8 cellular contexts compared by ENCODE assay signal in genomic region chr1:51729824-51730284, GRCh38.
A peak's percentile ranks its signal among the peaks of the same experiment; 100 is the strongest.
DNase-seq lines count a peak whose midpoint lies in the region; ATAC-seq, FAIRE-seq and TF ChIP-seq lines count a peak whose summit lies in the region.

No MANE protein-coding gene starts in this region.

- 0 out of 4 replicates have a peak, but pooled peaks of 1 of the 2 experiments have one; percentile 8 for TF ChIP-seq RAD21 in K562 (CRISPR knock-in tag; conservative IDR thresholded peaks at IDR 0.05 in 1 of 2, IDR thresholded peaks at IDR 0.05 in 1 of 2)

- in situ Hi-C loops in K562 (cut with MboI), result no loop called here

- BruUV-seq in K562 (replicated peaks; lab: Mats Ljungman, UMichigan), result TSS peak; percentile 68

- ATAC-seq in GM21786 (IDR thresholded peaks at IDR 0.05; ENCODE audit: unreplicated experiment), result peak; percentile 14
- ATAC-seq in K562, result peak; percentile 59

- no peak for TF ChIP-seq CTCF in K562 (IDR thresholded peaks at IDR 0.05 in 2 of 3, conservative IDR thresholded peaks at IDR 0.05 in 1 of 3; ENCODE audit: insufficient read depth in 2 of 3, low read depth in 1 of 3, low read length in 3 of 3)
- no peak for TF ChIP-seq CTCF in suprapubic skin (IDR thresholded peaks at IDR 0.05)

- peaks cover 4% of the 10 kb centered on the region; the same call in 1 of the 3 replicates for H3K36me3 ChIP-seq in K562 (ENCODE audit: control insufficient read depth, insufficient read depth, low read length)
- H3K36me3 ChIP-seq in suprapubic skin, result no peaks in the 10 kb centered on the region

- H3K79me2 ChIP-seq in K562 (ENCODE audit: control insufficient read depth, insufficient read depth, low read length), result peaks cover 68% of the 10 kb centered on the region

- H3K4me3 ChIP-seq in K562 (peak overlapping the region; percentile 73), suprapubic skin (peak overlapping the region; percentile 54)

- CTCF ChIA-PET in K562 (lab: Yijun Ruan, JAX; ENCODE audit: low intra/inter-chr PET ratio), result no interaction called here

- TF ChIP-seq POLR2A in GM12892 (IDR thresholded peaks at IDR 0.05; ENCODE audit: low read depth, low read length), result peak; percentile 50; the same call in 1 of the 2 replicates
- TF ChIP-seq POLR2A in K562 (conservative IDR thresholded peaks at IDR 0.05), result peak; percentile 78; the same call in 1 of the 2 replicates
- no peak for TF ChIP-seq POLR2A in suprapubic skin (IDR thresholded peaks at IDR 0.05)

- FAIRE-seq in GM12892 (lab: Jason Lieb, UNC) (no peak), K562 (lab: Jason Lieb, UNC) (no peak)

- peak overlapping the region; percentile 51 for H2AFZ ChIP-seq in K562 (ENCODE audit: low read depth, low read length)

- POLR2A ChIA-PET in K562 (lab: Yijun Ruan, JAX), result interaction anchor here (0.6 to 5.7 kb wide), 11 partner anchors 11 to 1084 kb away, joined by 3 to 52 read pairs (median 5); partner anchors contain the start of gene OSBPL9

- intact Hi-C loops in K562 (cut with micrococcal nuclease), result loop anchor here (5.0 to 10.0 kb wide), 3 partner anchors 37 to 755 kb away; partner anchors contain the start of gene CDKN2C

- TF ChIP-seq EP300 in K562 (IDR thresholded peaks at IDR 0.05; ENCODE audit: low read length), result no peak
- TF ChIP-seq EP300 in suprapubic skin (IDR thresholded peaks at IDR 0.05), result no peak

- H4K20me1 ChIP-seq in K562 (replicated peaks; ENCODE audit: control insufficient read depth, insufficient read depth, low read length), result peaks cover 3% of the 10 kb centered on the region; the same call in 1 of the 2 replicates

- H3K4me2 ChIP-seq in K562 (ENCODE audit: insufficient read depth, low read length), result peak overlapping the region; percentile 75; the same call in 1 of the 2 replicates

- H3K27ac ChIP-seq in K562 (ENCODE audit: extremely low read depth, low read depth, low read length) (peak overlapping the region; percentile 85), suprapubic skin (peak overlapping the region; percentile 70)

- no peaks in the 10 kb centered on the region for H3K9me3 ChIP-seq in K562 (replicated peaks; ENCODE audit: control insufficient read depth, insufficient read depth, low read depth, low read length)
- H3K9me3 ChIP-seq in suprapubic skin, result no peaks in the 10 kb centered on the region

- DNase-seq in GM12892 (ENCODE audit: insufficient read length) (peak; percentile 23), LoVo (ENCODE audit: low spot score) (peak; percentile 27), K562 (ENCODE audit: extremely low read depth in 1 of 4, low spot score in 3 of 4) (peak in 2 of 4 experiments; percentile 66 to 82), kidney tubule cell (ENCODE audit: low spot score) (peak; percentile 46), suprapubic skin (ENCODE audit: low spot score in 2 of 2) (no peak), D341Med (ENCODE audit: low spot score) (no peak), NCI-H2107 (lab: John Stamatoyannopoulos, UW) (no peak)

- H3K4me1 ChIP-seq in K562 (replicated peaks in 1 of 2; ENCODE audit: control insufficient read depth in 2 of 2, insufficient read depth in 2 of 2, low read length in 2 of 2) (peaks cover 32 to 34% of the 10 kb centered on the region in 2 experiments), suprapubic skin (peaks cover 39% of the 10 kb centered on the region)

- H3K9ac ChIP-seq in K562 (ENCODE audit: insufficient read depth in 1 of 2, low read depth in 2 of 2, low read length in 2 of 2), result peak overlapping the region; percentile 74 to 96

- H3K27me3 ChIP-seq in K562 (ENCODE audit: control insufficient read depth in 2 of 2, insufficient read depth in 2 of 2, low read length in 2 of 2) (no peaks in the 10 kb centered on the region), suprapubic skin (no peaks in the 10 kb centered on the region)

- 0% methylated on average over 19 of the region's 28 CpGs for WGBS in K562 (ENCODE audit: insufficient coverage, low coverage, missing lambda C conversion rate)
- WGBS in suprapubic skin, result 18% methylated on average over 28 of the region's 28 CpGs

- H3K9me1 ChIP-seq in K562 (ENCODE audit: control insufficient read depth, insufficient read depth, low read length), result no peaks in the 10 kb centered on the region

TF ChIP-seq in K562, 482 proteins besides CTCF, POLR2A, EP300 and RAD21 (continues in another document):
- TF ChIP-seq ZNF146 (CRISPR knock-in tag; IDR thresholded peaks at IDR 0.05; ENCODE audit: unreplicated experiment), result no peak
- TF ChIP-seq E2F5 (CRISPR knock-in tag; IDR thresholded peaks at IDR 0.05), result no peak
- TF ChIP-seq THAP12 (CRISPR knock-in tag; IDR thresholded peaks at IDR 0.05), result peak; percentile 60
- TF ChIP-seq TFAP4 (CRISPR knock-in tag; IDR thresholded peaks at IDR 0.05; ENCODE audit: borderline replicate concordance), result no peak
- no peak for TF ChIP-seq ZNF165 (CRISPR knock-in tag; IDR thresholded peaks at IDR 0.05; ENCODE audit: borderline replicate concordance)
- TF ChIP-seq ZNF780A (CRISPR knock-in tag; IDR thresholded peaks at IDR 0.05), result no peak
- no peak for TF ChIP-seq ZSCAN29 (IDR thresholded peaks at IDR 0.05)
- no peak for TF ChIP-seq SFPQ (IDR thresholded peaks at IDR 0.05; ENCODE audit: low read depth, low read length)
- TF ChIP-seq L3MBTL2 (IDR thresholded peaks at IDR 0.05), result no peak
- peak; percentile 77 for TF ChIP-seq RBBP5 (IDR thresholded peaks at IDR 0.05; ENCODE audit: borderline replicate concordance, insufficient read depth, low read length, poor library complexity, severe bottlenecking)
- no peak for TF ChIP-seq JUND (IDR thresholded peaks at IDR 0.05; ENCODE audit: borderline replicate concordance, low read depth, low read length)
- no peak for TF ChIP-seq JUND (tag; IDR thresholded peaks at IDR 0.05; ENCODE audit: borderline replicate concordance, low read depth, low read length)
- TF ChIP-seq TCF3 (CRISPR knock-in tag; IDR thresholded peaks at IDR 0.05), result no peak
- TF ChIP-seq LCOR (CRISPR knock-in tag; IDR thresholded peaks at IDR 0.05), result no peak

Comparison
In these comparisons a context has a peak if more than half of its experiments do, and no peak if none do; other contexts are left out.
1. DNase-seq: peak in GM12892 (single experiment), LoVo (single experiment) and kidney tubule cell (single experiment); none in suprapubic skin (0 of 2), D341Med (single experiment) and NCI-H2107 (single experiment).
2. POLR2A ChIP-seq: peak in GM12892 (single experiment) and K562 (single experiment); none in suprapubic skin (0 of 2).